ENCODE assay signal across 20 cellular contexts in the genomic region with DNA sequence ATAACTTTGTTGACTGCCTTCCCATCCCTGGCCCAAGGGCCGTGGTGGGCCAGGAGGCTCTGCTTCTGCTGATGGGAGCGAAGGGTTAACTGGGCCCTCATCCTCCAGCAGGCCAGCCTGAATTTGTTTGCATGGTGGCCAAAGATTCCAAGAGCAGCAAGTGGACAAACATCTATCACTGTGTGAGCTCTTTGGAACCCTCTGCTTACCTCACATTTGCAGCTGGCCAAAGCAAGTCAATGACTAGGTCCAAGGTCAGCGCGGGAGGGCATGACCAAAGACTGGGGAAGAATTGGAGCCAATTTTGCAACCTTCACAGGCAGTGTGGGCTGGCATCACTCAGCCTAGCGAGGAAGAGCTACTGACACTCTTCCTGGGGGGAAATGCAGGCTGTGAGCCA.
"Had no signal": no experiment of that assay in that cellular context is flagged by ENCODE, and none has a peak within 500 bp of the region (broad histone marks: within the 10 kb centered on the region; RNA-seq: fewer than 3 reads in every experiment).

No MANE protein-coding gene starts in this region.

- DNase-seq: dorsolateral prefrontal cortex; effector CD4-positive, alpha-beta T cell; head of caudate nucleus; mammary epithelial cell; mesendoderm; midbrain; naive thymus-derived CD4-positive, alpha-beta T cell; sigmoid colon; spleen; stimulated activated CD4-positive, alpha-beta T cell treated with anti-CD3 and anti-CD28 coated beads, Interleukin-4, amount 100 ng/mL, for 4 hours; stimulated activated naive CD8-positive, alpha-beta T cell treated with anti-CD3 and anti-CD28 coated beads, Interleukin-15, Interleukin-2, amounts not matched to agents 100 U/mL and 50 U/mL, for 24 hours; substantia nigra; testis; tibial artery had no signal

- ATAC-seq: naive thymus-derived CD4-positive, alpha-beta T cell; stimulated activated memory B cell treated with anti-CD40 and anti-IgM and Interleukin-4, amounts not matched to agents 10 μg/mL and 1 μg/mL and 100 μg/mL, for 72 hours; stimulated activated naive CD8-positive, alpha-beta T cell treated with anti-CD3 and anti-CD28 coated beads, Interleukin-15, Interleukin-2, amounts not matched to agents 100 U/mL and 50 U/mL, for 24 hours had no signal

- H3K36me3 ChIP-seq: neural progenitor cell, prostate gland, right atrium auricular region, sigmoid colon, spleen, tibial artery had no signal

- H3K9me3 ChIP-seq: prostate gland, right atrium auricular region, sigmoid colon, spleen, testis, tibial artery had no signal

- H3K27ac ChIP-seq: dorsolateral prefrontal cortex, neural progenitor cell, parathyroid adenoma, prostate gland, right atrium auricular region, sigmoid colon, skin epidermis, spleen, testis, tibial artery had no signal

- H3K4me3 ChIP-seq: dorsolateral prefrontal cortex, neural progenitor cell, prostate gland, right atrium auricular region, sigmoid colon, skin epidermis, spleen, testis, tibial artery had no signal

- H3K4me1 ChIP-seq: neural progenitor cell, prostate gland, right atrium auricular region, sigmoid colon, spleen, testis, tibial artery had no signal

- H3K27me3 ChIP-seq: neural progenitor cell, right atrium auricular region, sigmoid colon, testis, tibial artery had no signal
